In the genomic region with DNA sequence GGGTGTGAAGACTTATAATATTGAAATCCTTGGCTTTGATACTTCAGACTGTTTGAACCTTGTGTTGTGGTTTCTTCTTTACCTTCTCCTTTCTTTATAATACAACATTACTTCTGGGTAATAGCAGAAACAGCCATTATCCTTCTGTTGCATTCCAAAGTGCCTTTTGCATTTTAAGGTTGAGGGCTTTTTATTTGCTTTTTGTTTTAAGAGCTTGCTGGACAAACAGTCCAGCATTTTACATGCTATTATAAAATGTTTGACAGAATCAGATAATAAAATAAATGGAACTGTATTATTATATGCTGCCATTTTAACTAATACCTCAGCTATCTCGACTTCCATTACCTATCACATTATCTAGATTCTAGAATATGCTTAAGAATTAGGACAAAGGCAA, we compare ENCODE assay signal across 29 cellular contexts.
"Had no signal": no experiment of that assay in that cellular context is flagged by ENCODE, and none has a peak within 500 bp of the region (broad histone marks: within the 10 kb centered on the region; RNA-seq: fewer than 3 reads in every experiment).

No MANE protein-coding gene starts in this region.

- H3K27ac ChIP-seq: Peyer's patch, RWPE1, SJSA1 had no signal

- H3K4me3 Mint-ChIP-seq: activated CD8-positive, alpha-beta T cell treated with anti-CD3 and anti-CD28 coated beads, Interleukin-2, amount 10 ng/mL, durations not matched to agents 7 days and 5 days; activated naive CD4-positive, alpha-beta T cell treated with anti-CD3 and anti-CD28 coated beads, Interleukin-2, amount 50 U/mL, for 24 hours; activated T-helper 1 cell treated with anti-CD3 and anti-CD28 coated beads, Interleukin-12 subunit alpha, Interleukin-12 subunit beta, Interleukin-2, Interleukin-4 antibody, amounts not matched to agents 30 ng/mL and 10 ng/mL and 1 ng/mL, durations not matched to agents 14 hours and 24 hours and 36 hours; brain; central memory CD8-positive, alpha-beta T cell; WTC11 had no signal

- H3K27me3 ChIP-seq: Peyer's patch, SJSA1 had no signal

- H3K4me1 Mint-ChIP-seq: brain, WTC11 had no signal

- DNase-seq: activated CD4-positive, alpha-beta T cell treated with anti-CD3 and anti-CD28 coated beads for 48 hours; activated CD4-positive, alpha-beta T cell treated with anti-CD3 and anti-CD28 coated beads, Interleukin-2, amount 50 U/mL, for 4 hours; activated CD4-positive, CD25-positive, alpha-beta regulatory T cell treated with anti-CD3 and anti-CD28 coated beads, Interleukin-2, amount 50 U/mL, for 72 hours; activated CD8-positive, alpha-beta T cell treated with anti-CD3 and anti-CD28 coated beads, Interleukin-2, amount 10 ng/mL, durations not matched to agents 7 days and 5 days; activated effector memory CD4-positive, alpha-beta T cell treated with Interleukin-2 at 50 U/mL for 16 hours; activated naive CD4-positive, alpha-beta T cell; activated T-cell treated with anti-CD3 and anti-CD28 coated beads, Interleukin-2, amount 50 U/mL, for 1 hour; amygdala; Kasumi-1; KBM-7; NCI-H1048; NCI-H146; NCI-H2081 treated with DMSO at 0.1 percent for 48 hours; NCI-H345; NCI-H510A; NCI-H526 treated with DMSO at 0.1 percent for 48 hours; NCI-H82; OCI-M1; Peyer's patch; Right ventricle myocardium superior; SW 1271 had no signal

- ATAC-seq: activated CD8-positive, alpha-beta T cell treated with anti-CD3 and anti-CD28 coated beads, Interleukin-2, amount 10 ng/mL, durations not matched to agents 7 days and 5 days; SK-N-SH treated with all-trans-retinoic acid at 6 μM for 48 hours; WTC11 had no signal

- H3K4me1 ChIP-seq: SJSA1 had no signal

- H3K4me3 ChIP-seq: Peyer's patch, SJSA1 had no signal

- H3K9me3 ChIP-seq: Peyer's patch, SJSA1 had no signal

- H3K27me3 Mint-ChIP-seq: activated naive CD4-positive, alpha-beta T cell treated with anti-CD3 and anti-CD28 coated beads, Interleukin-2, amount 50 U/mL, for 24 hours; brain; central memory CD8-positive, alpha-beta T cell had no signal

- H3K27ac Mint-ChIP-seq: activated CD8-positive, alpha-beta T cell treated with anti-CD3 and anti-CD28 coated beads, Interleukin-2, amount 10 ng/mL, durations not matched to agents 7 days and 5 days; activated naive CD4-positive, alpha-beta T cell treated with anti-CD3 and anti-CD28 coated beads, Interleukin-2, amount 50 U/mL, for 24 hours; activated T-helper 1 cell treated with anti-CD3 and anti-CD28 coated beads, Interleukin-12 subunit alpha, Interleukin-12 subunit beta, Interleukin-2, Interleukin-4 antibody, amounts not matched to agents 30 ng/mL and 10 ng/mL and 1 ng/mL, durations not matched to agents 14 hours and 24 hours and 36 hours; brain; WTC11 had no signal

- H3K9me3 Mint-ChIP-seq: activated naive CD4-positive, alpha-beta T cell treated with anti-CD3 and anti-CD28 coated beads, Interleukin-2, amount 50 U/mL, for 24 hours; activated T-helper 1 cell treated with anti-CD3 and anti-CD28 coated beads, Interleukin-12 subunit alpha, Interleukin-12 subunit beta, Interleukin-2, Interleukin-4 antibody, amounts not matched to agents 30 ng/mL and 10 ng/mL and 1 ng/mL, durations not matched to agents 14 hours and 24 hours and 36 hours; brain; central memory CD8-positive, alpha-beta T cell; WTC11 had no signal
